In genomic region chr1:26035203-26035958, GRCh38 we compare ENCODE assay signal across 8 cellular contexts.
A peak's percentile ranks its signal among the peaks of the same experiment; 100 is the strongest.
DNase-seq lines count a peak whose midpoint lies in the region; ATAC-seq lines count a peak whose summit lies in the region.

No MANE protein-coding gene starts in this region.

- H3K4me1 Mint-ChIP-seq in memory B cell: peaks cover 9% of the 10 kb centered on the region

- no peaks in the 10 kb centered on the region for H3K36me3 Mint-ChIP-seq in memory B cell

- peak overlapping the region; percentile 73 for H3K27ac ChIP-seq in effector memory CD4-positive, alpha-beta T cell (ENCODE audit: insufficient read depth, low read length, poor library complexity, severe bottlenecking)

- peak; percentile 95 for DNase-seq in CD1c-positive myeloid dendritic cell (ENCODE audit: extremely low spot score)
- DNase-seq in HS-27A (ENCODE audit: low read depth): peak; percentile 72
- DNase-seq in NK-92 (lab: John Stamatoyannopoulos, UW; ENCODE audit: unreplicated experiment): peak; percentile 39
- peak; percentile 84 to 87 for DNase-seq in activated CD8-positive, alpha-beta memory T cell treated with anti-CD3 and anti-CD28 coated beads for 4 hours (ENCODE audit: low read depth in 2 of 2)
- peak; percentile 85 to 91 (median 85) for DNase-seq in effector memory CD4-positive, alpha-beta T cell
- DNase-seq in memory B cell (ENCODE audit: low spot score in 2 of 2): peak; percentile 82 to 85
- DNase-seq in stimulated activated CD4-positive, alpha-beta T cell treated with anti-CD3 and anti-CD28 coated beads, TNF-alpha, amount 100 ng/mL, for 48 hours (ENCODE audit: low read depth in 3 of 3): peak; percentile 82 to 96 (median 86)

- peak overlapping the region; percentile 43 for H3K27ac Mint-ChIP-seq in memory B cell

- peaks cover 6% of the 10 kb centered on the region for H3K27me3 Mint-ChIP-seq in memory B cell

- peak overlapping the region; percentile 98 for H3K4me3 ChIP-seq in effector memory CD4-positive, alpha-beta T cell (ENCODE audit: insufficient read depth, low read depth, low read length, poor library complexity, severe bottlenecking)

- peak overlapping the region; percentile 94 for H3K4me3 Mint-ChIP-seq in memory B cell

- H3K9me3 Mint-ChIP-seq in memory B cell: no peaks in the 10 kb centered on the region

- ATAC-seq in GM19463 (IDR thresholded peaks at IDR 0.05; ENCODE audit: unreplicated experiment) (peak; percentile 89), memory B cell (ENCODE audit: low read depth) (peak; percentile 94)

- peaks cover 9% of the 10 kb centered on the region for H3K4me1 ChIP-seq in effector memory CD4-positive, alpha-beta T cell (ENCODE audit: control insufficient read depth, insufficient read depth, low read length, poor library complexity, severe bottlenecking)

- no peaks in the 10 kb centered on the region for H3K27me3 ChIP-seq in effector memory CD4-positive, alpha-beta T cell (replicated peaks; ENCODE audit: control insufficient read depth, insufficient read depth, low read length, poor library complexity, severe bottlenecking)

- no peaks in the 10 kb centered on the region for H3K9me3 ChIP-seq in effector memory CD4-positive, alpha-beta T cell (ENCODE audit: control insufficient read depth, low read length)

- no peaks in the 10 kb centered on the region for H3K36me3 ChIP-seq in effector memory CD4-positive, alpha-beta T cell (ENCODE audit: control insufficient read depth, insufficient read depth, low read length)

Comparison
In these comparisons a context has a peak if more than half of its experiments do, and no peak if none do; other contexts are left out.
1. Peak in every context shown above with its lines: DNase-seq, ATAC-seq, H3K4me3 ChIP-seq and H3K27ac ChIP-seq.
2. DNase-seq: peak in every context shown above with its lines; median percentile 95 in CD1c-positive myeloid dendritic cell; 86 in stimulated activated CD4-positive, alpha-beta T cell treated with anti-CD3 and anti-CD28 coated beads, TNF-alpha, amount 100 ng/mL, for 48 hours; 86 in activated CD8-positive, alpha-beta memory T cell treated with anti-CD3 and anti-CD28 coated beads for 4 hours; 85 in effector memory CD4-positive, alpha-beta T cell; 84 in memory B cell; 72 in HS-27A; 39 in NK-92.